Comparison of ENCODE assay signal across 1 cellular context in genomic region chr11:65445604-65446445, GRCh38.
A peak's percentile ranks its signal among the peaks of the same experiment; 100 is the strongest.
TF ChIP-seq lines count a peak whose summit lies in the region.

No MANE protein-coding gene starts in this region.

TF ChIP-seq in HepG2, 621 proteins besides CTCF, POLR2A, EP300 and RAD21 (continued from another document):
- TF ChIP-seq ARID3A (IDR thresholded peaks at IDR 0.05; ENCODE audit: low read depth, low read length) (no peak), GLI4 (CRISPR knock-in tag; IDR thresholded peaks at IDR 0.05; ENCODE audit: borderline replicate concordance) (no peak), ZBTB7A (CRISPR knock-in tag; IDR thresholded peaks at IDR 0.05) (no peak), GPN1 (CRISPR knock-in tag; IDR thresholded peaks at IDR 0.05; ENCODE audit: borderline replicate concordance) (no peak), ZNF749 (CRISPR knock-in tag; IDR thresholded peaks at IDR 0.05; ENCODE audit: borderline replicate concordance) (0 out of 2 replicates have a peak, but pooled peaks have one; percentile 26), CHD4 (IDR thresholded peaks at IDR 0.05; ENCODE audit: borderline replicate concordance, low read length) (no peak), ZNF678 (CRISPR knock-in tag; IDR thresholded peaks at IDR 0.05) (no peak), RFXANK (CRISPR knock-in tag; IDR thresholded peaks at IDR 0.05) (no peak), ZNF691 (CRISPR knock-in tag; IDR thresholded peaks at IDR 0.05; ENCODE audit: borderline replicate concordance, low read depth) (no peak), ZNF326 (CRISPR knock-in tag; IDR thresholded peaks at IDR 0.05; ENCODE audit: borderline replicate concordance) (no peak), MAFF (IDR thresholded peaks at IDR 0.05; ENCODE audit: low read depth, low read length) (no peak), ZNF318 (CRISPR knock-in tag; IDR thresholded peaks at IDR 0.05) (no peak), ZSCAN25 (CRISPR knock-in tag; IDR thresholded peaks at IDR 0.05) (no peak), FOXP1 (IDR thresholded peaks at IDR 0.05) (no peak), FOXP1 (CRISPR knock-in tag; IDR thresholded peaks at IDR 0.05) (no peak), TAF1 (CRISPR knock-in tag; IDR thresholded peaks at IDR 0.05) (no peak), SCMH1 (CRISPR knock-in tag; IDR thresholded peaks at IDR 0.05; ENCODE audit: borderline replicate concordance) (no peak), ZNF337 (CRISPR knock-in tag; IDR thresholded peaks at IDR 0.05; ENCODE audit: borderline replicate concordance, low read depth) (no peak), AHDC1 (CRISPR knock-in tag; IDR thresholded peaks at IDR 0.05; ENCODE audit: borderline replicate concordance) (no peak), IRF9 (CRISPR knock-in tag; IDR thresholded peaks at IDR 0.05; ENCODE audit: borderline replicate concordance) (no peak), ZNF160 (CRISPR knock-in tag; IDR thresholded peaks at IDR 0.05) (no peak), ZNF33B (CRISPR knock-in tag; IDR thresholded peaks at IDR 0.05) (no peak), EED (CRISPR knock-in tag; IDR thresholded peaks at IDR 0.05) (no peak), LBX2 (CRISPR knock-in tag; IDR thresholded peaks at IDR 0.05; ENCODE audit: borderline replicate concordance) (no peak), FOXA1 (IDR thresholded peaks at IDR 0.05) (no peak), FOXA1 (CRISPR knock-in tag; IDR thresholded peaks at IDR 0.05) (no peak), ZNF644 (CRISPR knock-in tag; IDR thresholded peaks at IDR 0.05; ENCODE audit: low read depth) (no peak), NFYB (CRISPR knock-in tag; IDR thresholded peaks at IDR 0.05) (no peak), PRDM15 (CRISPR knock-in tag; IDR thresholded peaks at IDR 0.05) (no peak), ZNF883 (CRISPR knock-in tag; IDR thresholded peaks at IDR 0.05; ENCODE audit: not compliant biosample characterization) (no peak), ZNF253 (CRISPR knock-in tag; IDR thresholded peaks at IDR 0.05; ENCODE audit: borderline replicate concordance) (no peak), KAT2B (IDR thresholded peaks at IDR 0.05; ENCODE audit: borderline replicate concordance, low read depth, low read length) (no peak), ZNF138 (CRISPR knock-in tag; IDR thresholded peaks at IDR 0.05; ENCODE audit: low read depth) (no peak), AKAP8 (CRISPR knock-in tag; IDR thresholded peaks at IDR 0.05) (no peak), NFATC3 (CRISPR knock-in tag; IDR thresholded peaks at IDR 0.05) (no peak), RBM22 (optimal IDR thresholded peaks at IDR 0.05; ENCODE audit: low read length) (peak; percentile 46)
